ENCODE assay signal across 8 cellular contexts in genomic region chr11:2280208-2280607, GRCh38. TPM values are rescaled to one million over a fixed set of nuclear protein-coding genes. Genes with fewer than 3 reads are reported as not detected.
"Had no signal": no experiment of that assay in that cellular context is flagged by ENCODE, and none has a peak within 500 bp of the region (broad histone marks: within the 10 kb centered on the region; RNA-seq: fewer than 3 reads in every experiment).

No MANE protein-coding gene starts in this region.

- DNase-seq: GDM1, GF-D8 had no signal

- FAIRE-seq: GM12878, GM12891, GM12892, GM18507, GM19239 had no signal

- H3K4me3 ChIP-seq: GM12878 had no signal

RNA-seq across cellular contexts. Expression of gene ASCL2, which starts 9.8 kb away (rescaled TPM):
- total RNA-seq: G401, GM12878 had no signal

RNA-seq across cellular contexts. Expression of gene C11orf21, which starts 21.5 kb away (rescaled TPM):
- total RNA-seq: G401 had no signal

RNA-seq across cellular contexts. Expression of gene TSPAN32, which starts 21.6 kb away (rescaled TPM):
- total RNA-seq: G401, GM12878 had no signal
